ENCODE assay signal across 8 cellular contexts in the genomic region with DNA sequence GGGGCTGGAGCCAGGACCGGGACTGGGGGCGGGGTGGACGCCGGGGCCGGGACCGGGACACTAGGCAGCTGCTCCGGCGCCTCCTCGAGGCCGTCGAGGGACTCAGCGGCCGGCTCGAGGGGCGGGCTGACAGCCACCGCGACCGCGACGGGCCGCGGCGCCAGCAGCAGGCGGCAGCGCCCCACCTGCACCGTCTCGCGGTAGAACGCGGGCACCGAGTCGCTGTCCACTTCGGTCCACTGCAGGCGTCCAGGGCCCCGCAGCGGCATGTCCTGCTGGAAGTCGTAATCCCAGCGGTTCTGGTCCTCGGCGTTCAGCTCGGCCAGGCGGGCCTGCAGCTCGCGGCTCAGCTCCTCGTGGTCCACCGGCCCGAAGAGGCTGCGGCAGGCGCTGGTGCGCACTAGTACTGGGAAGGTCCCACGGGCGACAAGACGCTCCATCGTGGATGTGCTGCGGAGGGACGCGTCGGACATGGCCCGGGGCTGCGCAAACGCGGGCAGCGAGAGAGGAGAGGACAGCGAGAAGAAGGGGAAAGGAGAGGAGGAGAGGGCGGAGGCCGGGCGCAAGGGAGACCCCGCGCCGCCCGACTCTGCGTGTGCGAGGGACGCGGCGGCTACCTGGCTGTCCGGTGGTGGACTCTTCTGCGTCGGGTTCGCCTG. TPM values are rescaled to one million over a fixed set of nuclear protein-coding genes. Genes with fewer than 3 reads are reported as not detected.
DNase-seq lines count a peak whose midpoint lies in the region; ATAC-seq and TF ChIP-seq lines count a peak whose summit lies in the region.

No MANE protein-coding gene starts in this region.

- peaks cover 7% of the 10 kb centered on the region for H3K4me1 Mint-ChIP-seq in activated naive CD8-positive, alpha-beta T cell treated with anti-CD3 and anti-CD28 coated beads, Interleukin-2, amount 50 U/mL, for 24 hours
- peaks cover 16% of the 10 kb centered on the region for H3K4me1 Mint-ChIP-seq in progenitor cell of endocrine pancreas (ENCODE audit: low read depth)

- H3K36me3 ChIP-seq in left ventricle myocardium inferior, result no peaks in the 10 kb centered on the region

- no peak for ATAC-seq in activated naive CD8-positive, alpha-beta T cell treated with anti-CD3 and anti-CD28 coated beads, Interleukin-2, amount 50 U/mL, for 24 hours
- ATAC-seq in GM19463 (IDR thresholded peaks at IDR 0.05; ENCODE audit: unreplicated experiment) (no peak), GM21723 (IDR thresholded peaks at IDR 0.05; ENCODE audit: unreplicated experiment) (no peak)

- H3K4me3 ChIP-seq in left ventricle myocardium inferior, result peak overlapping the region; percentile 92

- intact Hi-C loops in left ventricle myocardium inferior (cut with micrococcal nuclease), result loop anchor here (10.0 kb wide), 1 partner anchor 460 kb away; no protein-coding TSS in a partner anchor

- no peaks in the 10 kb centered on the region for H3K9me3 ChIP-seq in left ventricle myocardium inferior (replicated peaks)

- H3K36me3 Mint-ChIP-seq in activated naive CD8-positive, alpha-beta T cell treated with anti-CD3 and anti-CD28 coated beads, Interleukin-2, amount 50 U/mL, for 24 hours (ENCODE audit: low read depth), result no peaks in the 10 kb centered on the region
- peaks cover 5% of the 10 kb centered on the region for H3K36me3 Mint-ChIP-seq in progenitor cell of endocrine pancreas (ENCODE audit: insufficient read depth)

- TF ChIP-seq CTCF in left ventricle myocardium inferior (IDR thresholded peaks at IDR 0.05; ENCODE audit: borderline replicate concordance) (peak; percentile 42), progenitor cell of endocrine pancreas (IDR thresholded peaks at IDR 0.05; ENCODE audit: unreplicated experiment) (peak; percentile 42)

- no peaks in the 10 kb centered on the region for H3K27me3 ChIP-seq in left ventricle myocardium inferior (ENCODE audit: low read depth)

- H3K27ac Mint-ChIP-seq in activated naive CD8-positive, alpha-beta T cell treated with anti-CD3 and anti-CD28 coated beads, Interleukin-2, amount 50 U/mL, for 24 hours, result peak overlapping the region; percentile 64
- peak overlapping the region; percentile 93 for H3K27ac Mint-ChIP-seq in progenitor cell of endocrine pancreas

- no peaks in the 10 kb centered on the region for H3K9me3 Mint-ChIP-seq in activated naive CD8-positive, alpha-beta T cell treated with anti-CD3 and anti-CD28 coated beads, Interleukin-2, amount 50 U/mL, for 24 hours
- no peaks in the 10 kb centered on the region for H3K9me3 Mint-ChIP-seq in progenitor cell of endocrine pancreas (ENCODE audit: low read depth)

- peak overlapping the region; percentile 91 for H3K27ac ChIP-seq in left ventricle myocardium inferior (replicated peaks)

- peak; percentile 45 for DNase-seq in stimulated activated CD4-positive, alpha-beta T cell treated with anti-CD3 and anti-CD28 coated beads, Interleukin-15, amount 100 ng/mL, for 24 hours
- no peak for DNase-seq in stimulated activated CD4-positive, alpha-beta T cell treated with anti-CD3 and anti-CD28 coated beads, Interleukin-12 subunit alpha, Interleukin-12 subunit beta, amount 100 ng/mL, for 4 hours
- DNase-seq in NCI-H1105 (lab: John Stamatoyannopoulos, UW), result peak; percentile 26
- peak; percentile 44 for DNase-seq in activated naive CD8-positive, alpha-beta T cell treated with anti-CD3 and anti-CD28 coated beads, Interleukin-2, amount 50 U/mL, for 24 hours
- DNase-seq in left ventricle myocardium inferior, result peak; percentile 63
- no peak for DNase-seq in progenitor cell of endocrine pancreas (ENCODE audit: low spot score, unreplicated experiment)

- peaks cover 59% of the 10 kb centered on the region for H3K4me1 ChIP-seq in left ventricle myocardium inferior

- H3K4me3 Mint-ChIP-seq in activated naive CD8-positive, alpha-beta T cell treated with anti-CD3 and anti-CD28 coated beads, Interleukin-2, amount 50 U/mL, for 24 hours, result peak overlapping the region; percentile 82
- peak overlapping the region; percentile 92 for H3K4me3 Mint-ChIP-seq in progenitor cell of endocrine pancreas (ENCODE audit: low read depth)

- peaks cover 14% of the 10 kb centered on the region for H3K27me3 Mint-ChIP-seq in activated naive CD8-positive, alpha-beta T cell treated with anti-CD3 and anti-CD28 coated beads, Interleukin-2, amount 50 U/mL, for 24 hours
- H3K27me3 Mint-ChIP-seq in progenitor cell of endocrine pancreas, result peaks cover 7% of the 10 kb centered on the region

RNA-seq across cellular contexts. Expression of a gene that starts 0.4 kb away (rescaled TPM):
- total RNA-seq in left ventricle myocardium inferior, result 33.0 TPM
- total RNA-seq in progenitor cell of endocrine pancreas, result 247 and 268 TPM in 2 replicates

RNA-seq across cellular contexts. Expression of a gene that starts 44.1 kb away (rescaled TPM):
- not detected for total RNA-seq in left ventricle myocardium inferior
- 1.2 and 1.9 TPM in 2 replicates for total RNA-seq in progenitor cell of endocrine pancreas

Comparison
In these comparisons a context has a peak if more than half of its experiments do, and no peak if none do; other contexts are left out.
1. DNase-seq: peak in stimulated activated CD4-positive, alpha-beta T cell treated with anti-CD3 and anti-CD28 coated beads, Interleukin-15, amount 100 ng/mL, for 24 hours (single experiment), NCI-H1105 (single experiment), activated naive CD8-positive, alpha-beta T cell treated with anti-CD3 and anti-CD28 coated beads, Interleukin-2, amount 50 U/mL, for 24 hours (single experiment) and left ventricle myocardium inferior (single experiment); none in stimulated activated CD4-positive, alpha-beta T cell treated with anti-CD3 and anti-CD28 coated beads, Interleukin-12 subunit alpha, Interleukin-12 subunit beta, amount 100 ng/mL, for 4 hours (single experiment) and progenitor cell of endocrine pancreas (single experiment).